ENCODE assay signal across 8 cellular contexts in genomic region chr2:98148968-98149697, GRCh38.
DNase-seq lines count a peak whose midpoint lies in the region; ATAC-seq and TF ChIP-seq lines count a peak whose summit lies in the region.

No MANE protein-coding gene starts in this region.

- H3K9me3 Mint-ChIP-seq in activated T-helper 1 cell treated with anti-CD3 and anti-CD28 coated beads, Interleukin-12 subunit alpha, Interleukin-12 subunit beta, Interleukin-2, Interleukin-4 antibody, amounts not matched to agents 30 ng/mL and 10 ng/mL and 1 ng/mL, durations not matched to agents 14 hours and 24 hours and 36 hours, result no peaks in the 10 kb centered on the region

- no peak overlapping the region for H3K27ac Mint-ChIP-seq in activated T-helper 1 cell treated with anti-CD3 and anti-CD28 coated beads, Interleukin-12 subunit alpha, Interleukin-12 subunit beta, Interleukin-2, Interleukin-4 antibody, amounts not matched to agents 30 ng/mL and 10 ng/mL and 1 ng/mL, durations not matched to agents 14 hours and 24 hours and 36 hours

- H3K4me1 ChIP-seq in A673 (ENCODE audit: insufficient read depth, low read length, poor library complexity, severe bottlenecking) (no peaks in the 10 kb centered on the region), hepatocyte (ENCODE audit: insufficient read depth) (no peaks in the 10 kb centered on the region), thoracic aorta (ENCODE audit: control insufficient read depth in 1 of 2, low read depth in 2 of 2) (peaks cover 10 to 27% of the 10 kb centered on the region in 2 donors)

- no peaks in the 10 kb centered on the region for H3K9me3 ChIP-seq in A673 (ENCODE audit: low read depth, low read length, poor library complexity, severe bottlenecking)
- no peaks in the 10 kb centered on the region for H3K9me3 ChIP-seq in hepatocyte (ENCODE audit: low read depth)
- H3K9me3 ChIP-seq in thoracic aorta, result no peaks in the 10 kb centered on the region

- no peak for TF ChIP-seq CTCF in A673 (conservative IDR thresholded peaks at IDR 0.05; ENCODE audit: low read depth, low read length)
- no peak for TF ChIP-seq CTCF in hepatocyte (IDR thresholded peaks at IDR 0.05; ENCODE audit: poor library complexity)
- TF ChIP-seq CTCF in thoracic aorta (IDR thresholded peaks at IDR 0.05), result no peak

- BruUV-seq in A673 (replicated peaks; lab: Mats Ljungman, UMichigan), result no TSS peak

- H3K4me1 Mint-ChIP-seq in activated T-helper 1 cell treated with anti-CD3 and anti-CD28 coated beads, Interleukin-12 subunit alpha, Interleukin-12 subunit beta, Interleukin-2, Interleukin-4 antibody, amounts not matched to agents 30 ng/mL and 10 ng/mL and 1 ng/mL, durations not matched to agents 14 hours and 24 hours and 36 hours (ENCODE audit: low read depth), result peaks cover 6% of the 10 kb centered on the region

- no peaks in the 10 kb centered on the region for H4K20me1 ChIP-seq in hepatocyte (ENCODE audit: insufficient read depth, poor library complexity, severe bottlenecking)

- no peak overlapping the region for H3K27ac ChIP-seq in A673 (ENCODE audit: low read depth, low read length, poor library complexity, severe bottlenecking)
- H3K27ac ChIP-seq in hepatocyte, result peak overlapping the region; percentile 48
- peak overlapping the region; percentile 70 to 79 for H3K27ac ChIP-seq in thoracic aorta

- H3K4me3 ChIP-seq in A673 (ENCODE audit: low read depth, low read length, poor library complexity, severe bottlenecking), result no peak overlapping the region
- no peak overlapping the region for H3K4me3 ChIP-seq in hepatocyte
- peak overlapping the region; percentile 62 for H3K4me3 ChIP-seq in thoracic aorta

- 71% methylated on average over 5 of the region's 5 CpGs for WGBS in hepatocyte (ENCODE audit: low lambda C conversion rate, missing lambda C conversion rate)

- H3K9me2 ChIP-seq in hepatocyte (replicated peaks; ENCODE audit: insufficient read depth), result no peaks in the 10 kb centered on the region

- peak overlapping the region; percentile 18 for H3K4me2 ChIP-seq in hepatocyte

- H3K4me3 Mint-ChIP-seq in activated T-helper 1 cell treated with anti-CD3 and anti-CD28 coated beads, Interleukin-12 subunit alpha, Interleukin-12 subunit beta, Interleukin-2, Interleukin-4 antibody, amounts not matched to agents 30 ng/mL and 10 ng/mL and 1 ng/mL, durations not matched to agents 14 hours and 24 hours and 36 hours, result no peak overlapping the region

- POLR2A ChIA-PET in A673 (lab: Charles Lee; ENCODE audit: low non-redundant PET), result no interaction called here

- ATAC-seq in thoracic aorta (ENCODE audit: insufficient number of reproducible peaks, low FRiP score, low read depth) (peak; percentile 58), HG02938 (IDR thresholded peaks at IDR 0.05; ENCODE audit: unreplicated experiment) (no peak)

- H3K36me3 ChIP-seq in A673 (ENCODE audit: insufficient read depth, low read length, poor library complexity, severe bottlenecking), result no peaks in the 10 kb centered on the region
- H3K36me3 ChIP-seq in hepatocyte (replicated peaks; ENCODE audit: insufficient read depth, low read depth), result no peaks in the 10 kb centered on the region
- no peaks in the 10 kb centered on the region for H3K36me3 ChIP-seq in thoracic aorta

- no peak overlapping the region for H2AFZ ChIP-seq in hepatocyte

- H3K36me3 Mint-ChIP-seq in activated T-helper 1 cell treated with anti-CD3 and anti-CD28 coated beads, Interleukin-12 subunit alpha, Interleukin-12 subunit beta, Interleukin-2, Interleukin-4 antibody, amounts not matched to agents 30 ng/mL and 10 ng/mL and 1 ng/mL, durations not matched to agents 14 hours and 24 hours and 36 hours (ENCODE audit: low read depth), result no peaks in the 10 kb centered on the region

- H3K27me3 Mint-ChIP-seq in activated T-helper 1 cell treated with anti-CD3 and anti-CD28 coated beads, Interleukin-12 subunit alpha, Interleukin-12 subunit beta, Interleukin-2, Interleukin-4 antibody, amounts not matched to agents 30 ng/mL and 10 ng/mL and 1 ng/mL, durations not matched to agents 14 hours and 24 hours and 36 hours (ENCODE audit: insufficient read depth), result peaks cover 5% of the 10 kb centered on the region

- intact Hi-C loops in A673 (cut with micrococcal nuclease; ENCODE audit: unreplicated experiment), result no loop called here
- intact Hi-C loops in activated T-helper 1 cell treated with anti-CD3 and anti-CD28 coated beads, Interleukin-12 subunit alpha, Interleukin-12 subunit beta, Interleukin-2, Interleukin-4 antibody, amounts not matched to agents 30 ng/mL and 10 ng/mL and 1 ng/mL, durations not matched to agents 14 hours and 24 hours and 36 hours (cut with micrococcal nuclease), result no loop called here

- DNase-seq in A673 (ENCODE audit: low spot score) (peak; percentile 48), HT1080 (ENCODE audit: low read depth) (peak; percentile 85), amniotic epithelial cell (ENCODE audit: low read depth) (peak; percentile 58), hepatocyte (ENCODE audit: low spot score) (no peak), thoracic aorta (ENCODE audit: low spot score) (no peak)
- no peak for DNase-seq in activated CD8-positive, alpha-beta memory T cell treated with anti-CD3 and anti-CD28 coated beads, Interleukin-2, amount 50 U/mL, for 48 hours
- DNase-seq in activated T-helper 1 cell treated with anti-CD3 and anti-CD28 coated beads, Interleukin-12 subunit alpha, Interleukin-12 subunit beta, Interleukin-2, Interleukin-4 antibody, amounts not matched to agents 30 ng/mL and 10 ng/mL and 1 ng/mL, durations not matched to agents 14 hours and 24 hours and 36 hours (ENCODE audit: low spot score), result no peak

- H3K79me2 ChIP-seq in hepatocyte, result no peaks in the 10 kb centered on the region

- CTCF ChIA-PET in A673 (lab: Charles Lee), result no interaction called here

- H3K27me3 ChIP-seq in A673 (replicated peaks; ENCODE audit: insufficient read depth, low read depth, low read length, poor library complexity) (peaks cover 3% of the 10 kb centered on the region), hepatocyte (no peaks in the 10 kb centered on the region), thoracic aorta (replicated peaks; ENCODE audit: insufficient read depth) (no peaks in the 10 kb centered on the region)

Comparison
In these comparisons a context has a peak if more than half of its experiments do, and no peak if none do; other contexts are left out.
1. DNase-seq: peak in A673 (single experiment), HT1080 (single experiment) and amniotic epithelial cell (single experiment); none in hepatocyte (single experiment), thoracic aorta (single experiment), activated CD8-positive, alpha-beta memory T cell treated with anti-CD3 and anti-CD28 coated beads, Interleukin-2, amount 50 U/mL, for 48 hours (single experiment) and activated T-helper 1 cell treated with anti-CD3 and anti-CD28 coated beads, Interleukin-12 subunit alpha, Interleukin-12 subunit beta, Interleukin-2, Interleukin-4 antibody, amounts not matched to agents 30 ng/mL and 10 ng/mL and 1 ng/mL, durations not matched to agents 14 hours and 24 hours and 36 hours (single experiment).